ENCODE assay signal across 1 cellular context in genomic region chr12:84599539-84599938, GRCh38.
TF ChIP-seq lines count a peak whose summit lies in the region.

No MANE protein-coding gene starts in this region.

TF ChIP-seq in HepG2, 621 proteins besides CTCF, POLR2A, EP300 and RAD21 (continued from another document):
- no peak for TF ChIP-seq ZBTB46 (CRISPR knock-in tag; IDR thresholded peaks at IDR 0.05; ENCODE audit: borderline replicate concordance)
- TF ChIP-seq HNRNPUL1 (IDR thresholded peaks at IDR 0.05; ENCODE audit: low read depth, low read length): no peak
- no peak for TF ChIP-seq ZNF12 (CRISPR knock-in tag; IDR thresholded peaks at IDR 0.05)
